Comparison of ENCODE assay signal across 1 cellular context in the genomic region with DNA sequence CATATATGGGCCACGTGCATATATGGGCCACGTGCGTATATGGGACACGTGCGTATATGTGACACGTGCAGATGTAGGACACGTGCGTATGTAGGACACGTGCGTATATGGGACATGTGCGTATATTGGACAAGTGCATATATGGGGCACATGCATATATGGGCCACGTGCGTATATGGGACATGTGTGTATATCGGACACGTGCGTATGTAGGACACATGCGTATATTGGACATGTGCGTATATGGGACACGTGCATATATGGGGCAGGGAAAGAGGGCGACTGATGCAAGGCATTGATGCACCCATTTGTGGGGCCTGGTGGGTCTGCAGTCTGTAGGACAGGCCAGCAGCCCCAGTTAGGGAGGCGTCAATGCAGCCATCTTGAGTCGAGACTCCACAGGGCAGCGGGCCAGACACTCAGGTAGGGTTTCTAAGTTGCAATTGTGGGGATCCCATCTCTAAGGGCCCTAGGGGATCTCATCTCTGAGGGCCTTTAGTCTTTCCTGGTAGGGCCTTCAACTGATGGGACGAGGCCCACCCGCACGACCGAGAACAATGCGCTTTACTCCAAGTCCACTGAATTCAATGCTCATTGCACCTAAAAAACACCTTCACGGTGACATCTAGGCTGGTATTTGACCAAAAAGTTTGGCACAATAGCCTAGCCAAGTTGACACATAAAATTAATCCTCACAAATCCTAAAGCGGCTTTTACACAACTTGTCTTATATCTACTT.
A peak's percentile ranks its signal among the peaks of the same experiment; 100 is the strongest.
TF ChIP-seq lines count a peak whose summit lies in the region.

No MANE protein-coding gene starts in this region.

TF ChIP-seq in HepG2, 621 proteins besides CTCF, POLR2A, EP300 and RAD21 (continued from another document):
- TF ChIP-seq, protein P1, sequence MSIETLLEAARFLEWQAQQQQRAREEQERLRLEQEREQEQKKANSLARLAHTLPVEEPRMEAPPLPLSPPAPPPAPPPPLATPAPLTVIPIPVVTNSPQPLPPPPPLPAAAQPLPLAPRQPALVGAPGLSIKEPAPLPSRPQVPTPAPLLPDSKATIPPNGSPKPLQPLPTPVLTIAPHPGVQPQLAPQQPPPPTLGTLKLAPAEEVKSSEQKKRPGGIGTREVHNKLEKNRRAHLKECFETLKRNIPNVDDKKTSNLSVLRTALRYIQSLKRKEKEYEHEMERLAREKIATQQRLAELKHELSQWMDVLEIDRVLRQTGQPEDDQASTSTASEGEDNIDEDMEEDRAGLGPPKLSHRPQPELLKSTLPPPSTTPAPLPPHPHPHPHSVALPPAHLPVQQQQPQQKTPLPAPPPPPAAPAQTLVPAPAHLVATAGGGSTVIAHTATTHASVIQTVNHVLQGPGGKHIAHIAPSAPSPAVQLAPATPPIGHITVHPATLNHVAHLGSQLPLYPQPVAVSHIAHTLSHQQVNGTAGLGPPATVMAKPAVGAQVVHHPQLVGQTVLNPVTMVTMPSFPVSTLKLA (IDR thresholded peaks at IDR 0.05): peak; percentile 64
TF ChIP-seq in HepG2: peak in this region for 1.
